ENCODE assay signal across 19 cellular contexts in genomic region chr4:24527371-24527770, GRCh38. TPM values are rescaled to one million over a fixed set of nuclear protein-coding genes. Genes with fewer than 3 reads are reported as not detected.
DNase-seq lines count a peak whose midpoint lies in the region; ATAC-seq and TF ChIP-seq lines count a peak whose summit lies in the region.
"Had no signal": no experiment of that assay in that cellular context is flagged by ENCODE, and none has a peak within 500 bp of the region (broad histone marks: within the 10 kb centered on the region; RNA-seq: fewer than 3 reads in every experiment).

No MANE protein-coding gene starts in this region.

- H3K79me2 ChIP-seq in GM23248 (ENCODE audit: insufficient read depth) = peaks cover 99% of the 10 kb centered on the region
- H3K79me2 ChIP-seq in mammary epithelial cell (ENCODE audit: insufficient read depth, low read length) = peaks cover 60% of the 10 kb centered on the region

- BruUV-seq in A673 (replicated peaks; lab: Mats Ljungman, UMichigan) (TSS peak; percentile 16), mammary epithelial cell (replicated peaks; lab: Mats Ljungman, UMichigan) (TSS peak; percentile 35)

- dilution Hi-C loops in mammary epithelial cell (cut with HindIII; ENCODE audit: low sequenced_read_pairs) = no loop called here

- H3K36me3 ChIP-seq in A673 (ENCODE audit: insufficient read depth, low read length, poor library complexity, severe bottlenecking) (peaks cover 79% of the 10 kb centered on the region), GM23248 (ENCODE audit: low read depth) (peaks cover 62% of the 10 kb centered on the region), mammary epithelial cell (ENCODE audit: insufficient read depth, low read length) (peaks cover 51% of the 10 kb centered on the region), upper lobe of left lung (peaks cover 9 to 93% (median 39%) of the 10 kb centered on the region in 4 donors)

- DNase-seq in A673 (ENCODE audit: low spot score) (no peak), GM23248 (peak; percentile 19), mammary epithelial cell (no peak), fibroblast of the conjunctiva (ENCODE audit: low read depth) (peak; percentile 18), hippocampal formation (lab: John Stamatoyannopoulos, UW) (no peak), NCI-H510A treated with DMSO at 0.1 percent for 48 hours (lab: John Stamatoyannopoulos, UW) (no peak), upper lobe of left lung (no peak)
- DNase-seq: 8988T; Calu3; CD4-positive, alpha-beta memory T cell; NCI-H1417 treated with DMSO at 0.1 percent for 48 hours; NCI-H187 treated with DMSO at 0.1 percent for 48 hours; NCI-H2227 treated with DMSO at 0.1 percent for 48 hours; NCI-H524; NCI-H82; SHP77 had no signal

- no peaks in the 10 kb centered on the region for H3K27me3 ChIP-seq in A673 (replicated peaks; ENCODE audit: insufficient read depth, low read depth, low read length, poor library complexity)
- no peaks in the 10 kb centered on the region for H3K27me3 ChIP-seq in GM23248 (replicated peaks; ENCODE audit: insufficient read depth)
- H3K27me3 ChIP-seq in mammary epithelial cell (ENCODE audit: insufficient read depth, low read length) = no peaks in the 10 kb centered on the region
- H3K27me3 ChIP-seq in upper lobe of left lung = no peaks in the 10 kb centered on the region
- H3K27me3 ChIP-seq: BLaER1 had no signal

- H2AFZ ChIP-seq in GM23248 = no peak overlapping the region
- no peak overlapping the region for H2AFZ ChIP-seq in mammary epithelial cell (ENCODE audit: low read depth, low read length)

- H3K9ac ChIP-seq in GM23248 (no peak overlapping the region), mammary epithelial cell (ENCODE audit: insufficient read depth, low read length) (no peak overlapping the region)
- H3K9ac ChIP-seq: BLaER1, KMS-11 had no signal

- H3K4me3 ChIP-seq in A673 (ENCODE audit: low read depth, low read length, poor library complexity, severe bottlenecking) (no peak overlapping the region), GM23248 (no peak overlapping the region), mammary epithelial cell (replicated peaks in 1 of 3; ENCODE audit: insufficient read depth in 1 of 3, low read depth in 2 of 3, low read length in 3 of 3) (no peak overlapping the region), upper lobe of left lung (no peak overlapping the region)
- H3K4me3 ChIP-seq: BLaER1 had no signal

- CTCF ChIA-PET in A673 (lab: Charles Lee) (no interaction called here), mammary epithelial cell (lab: Charles Lee; ENCODE audit: low non-redundant PET) (no interaction called here)

- no peak for ATAC-seq in upper lobe of left lung (ENCODE audit: low FRiP score in 2 of 2)
- ATAC-seq in SK-N-SH treated with all-trans-retinoic acid at 6 μM for 48 hours = no peak

- peaks cover 5% of the 10 kb centered on the region; the same call in 1 of the 2 replicates for H3F3A ChIP-seq in GM23248 (ENCODE audit: insufficient read depth)

- POLR2A ChIA-PET in A673 (lab: Charles Lee; ENCODE audit: low non-redundant PET) = no interaction called here

- no peak for TF ChIP-seq POLR2A in upper lobe of left lung (IDR thresholded peaks at IDR 0.05)

- 90 to 92% methylated on average over 3 of the region's 3 CpGs for WGBS in GM23248 (ENCODE audit: low coverage in 1 of 2, low lambda C conversion rate in 2 of 2, missing lambda C conversion rate in 2 of 2), 2 experiments
- 96% methylated on average over 3 of the region's 3 CpGs for WGBS in mammary epithelial cell (ENCODE audit: low coverage, missing lambda C conversion rate)
- WGBS in upper lobe of left lung, 2 donors = 77 to 78% methylated on average over 3 of the region's 3 CpGs

- H3K4me1 ChIP-seq in A673 (ENCODE audit: insufficient read depth, low read length, poor library complexity, severe bottlenecking) (no peaks in the 10 kb centered on the region), GM23248 (ENCODE audit: insufficient read depth) (no peaks in the 10 kb centered on the region), mammary epithelial cell (ENCODE audit: insufficient read depth, low read length) (no peaks in the 10 kb centered on the region), upper lobe of left lung (no peaks in the 10 kb centered on the region)
- H3K4me1 ChIP-seq: BLaER1 had no signal

- TF ChIP-seq EP300 in upper lobe of left lung (IDR thresholded peaks at IDR 0.05) = no peak

- no peaks in the 10 kb centered on the region for H4K20me1 ChIP-seq in GM23248 (ENCODE audit: insufficient read depth)
- H4K20me1 ChIP-seq in mammary epithelial cell (ENCODE audit: insufficient read depth, low read length) = no peaks in the 10 kb centered on the region

- TF ChIP-seq CTCF in A673 (conservative IDR thresholded peaks at IDR 0.05; ENCODE audit: low read depth, low read length) (no peak), mammary epithelial cell (conservative IDR thresholded peaks at IDR 0.05 in 1 of 2, IDR thresholded peaks at IDR 0.05 in 1 of 2; ENCODE audit: extremely low read depth in 1 of 2, insufficient read depth in 1 of 2, low read depth in 1 of 2, low read length in 2 of 2) (no peak), upper lobe of left lung (IDR thresholded peaks at IDR 0.05) (no peak)

- H3K4me2 ChIP-seq in GM23248 (ENCODE audit: unreplicated experiment) (no peak overlapping the region), mammary epithelial cell (ENCODE audit: insufficient read depth, low read depth, low read length) (no peak overlapping the region)
- H3K4me2 ChIP-seq: BLaER1, KMS-11 had no signal

- no peak overlapping the region for H3K27ac ChIP-seq in A673 (ENCODE audit: low read depth, low read length, poor library complexity, severe bottlenecking)
- no peak overlapping the region for H3K27ac ChIP-seq in GM23248
- H3K27ac ChIP-seq in mammary epithelial cell (ENCODE audit: insufficient read depth, low read depth, low read length) = no peak overlapping the region
- no peak overlapping the region for H3K27ac ChIP-seq in upper lobe of left lung
- H3K27ac ChIP-seq: BLaER1, KMS-11 had no signal

- no peaks in the 10 kb centered on the region for H3K9me2 ChIP-seq in GM23248 (ENCODE audit: insufficient read depth)

- in situ Hi-C loops in GM23248 (cut with MboI) = no loop called here
- in situ Hi-C loops in mammary epithelial cell (cut with MboI; ENCODE audit: low sequenced_read_pairs in 2 of 2) = no loop called here

- H3K9me3 ChIP-seq in A673 (ENCODE audit: low read depth, low read length, poor library complexity, severe bottlenecking) (no peaks in the 10 kb centered on the region), GM23248 (ENCODE audit: low read depth) (no peaks in the 10 kb centered on the region), mammary epithelial cell (replicated peaks; ENCODE audit: insufficient read depth, low read length) (no peaks in the 10 kb centered on the region), upper lobe of left lung (no peaks in the 10 kb centered on the region)
- H3K9me3 ChIP-seq: BLaER1 had no signal

- intact Hi-C loops in A673 (cut with micrococcal nuclease; ENCODE audit: unreplicated experiment) (no loop called here), mammary epithelial cell (cut with micrococcal nuclease) (no loop called here)

TF ChIP-seq in SK-N-SH treated with all-trans-retinoic acid at 6 μM for 48 hours, 23 proteins besides CTCF, POLR2A, EP300 and RAD21 (continues in another document):
- TF ChIP-seq ARNTL (CRISPR knock-in tag; IDR thresholded peaks at IDR 0.05; ENCODE audit: borderline replicate concordance, low read depth) (no peak), SNAI2 (CRISPR knock-in tag; IDR thresholded peaks at IDR 0.05) (no peak), CSRNP3 (CRISPR knock-in tag; IDR thresholded peaks at IDR 0.05) (no peak), CSDC2 (CRISPR knock-in tag; IDR thresholded peaks at IDR 0.05) (no peak), CREB5 (CRISPR knock-in tag; IDR thresholded peaks at IDR 0.05; ENCODE audit: low read depth) (no peak), ISL1 (CRISPR knock-in tag; IDR thresholded peaks at IDR 0.05) (no peak), TCF4 (CRISPR knock-in tag; IDR thresholded peaks at IDR 0.05; ENCODE audit: borderline replicate concordance) (no peak)

RNA-seq across cellular contexts. Expression of gene DHX15, which starts 57.0 kb away (rescaled TPM):
- total RNA-seq in A673 (2021) (201 and 229 TPM in 2 replicates), mammary epithelial cell (100 to 1,000 TPM; 113 to 135 TPM), upper lobe of left lung (100 to 1,000 TPM in 3 of 6 donors, 10 to 100 TPM in 3; 83.8 to 201 (median 107) TPM)
- total RNA-seq in GM23248 (2014; rRNA removed; shearing (Covaris generic)) = 117 and 132 TPM in 2 replicates
- polyA plus RNA-seq in GM23248 (2016; fragmentation: Nextera tagmentation; extraction: Ambion mirVana) (80.4 and 81.2 TPM in 2 replicates), mammary epithelial cell (102 TPM)
- polyA minus RNA-seq in mammary epithelial cell = 84.2 TPM

Comparison
In these comparisons a context has a peak if more than half of its experiments do, and no peak if none do; other contexts are left out.
1. DNase-seq: peak in GM23248 (single experiment) and fibroblast of the conjunctiva (single experiment); none in A673 (single experiment), mammary epithelial cell (single experiment), hippocampal formation (0 of 2), NCI-H510A treated with DMSO at 0.1 percent for 48 hours (single experiment) and upper lobe of left lung (0 of 2).